22 cellular contexts compared by ENCODE assay signal in the genomic region with DNA sequence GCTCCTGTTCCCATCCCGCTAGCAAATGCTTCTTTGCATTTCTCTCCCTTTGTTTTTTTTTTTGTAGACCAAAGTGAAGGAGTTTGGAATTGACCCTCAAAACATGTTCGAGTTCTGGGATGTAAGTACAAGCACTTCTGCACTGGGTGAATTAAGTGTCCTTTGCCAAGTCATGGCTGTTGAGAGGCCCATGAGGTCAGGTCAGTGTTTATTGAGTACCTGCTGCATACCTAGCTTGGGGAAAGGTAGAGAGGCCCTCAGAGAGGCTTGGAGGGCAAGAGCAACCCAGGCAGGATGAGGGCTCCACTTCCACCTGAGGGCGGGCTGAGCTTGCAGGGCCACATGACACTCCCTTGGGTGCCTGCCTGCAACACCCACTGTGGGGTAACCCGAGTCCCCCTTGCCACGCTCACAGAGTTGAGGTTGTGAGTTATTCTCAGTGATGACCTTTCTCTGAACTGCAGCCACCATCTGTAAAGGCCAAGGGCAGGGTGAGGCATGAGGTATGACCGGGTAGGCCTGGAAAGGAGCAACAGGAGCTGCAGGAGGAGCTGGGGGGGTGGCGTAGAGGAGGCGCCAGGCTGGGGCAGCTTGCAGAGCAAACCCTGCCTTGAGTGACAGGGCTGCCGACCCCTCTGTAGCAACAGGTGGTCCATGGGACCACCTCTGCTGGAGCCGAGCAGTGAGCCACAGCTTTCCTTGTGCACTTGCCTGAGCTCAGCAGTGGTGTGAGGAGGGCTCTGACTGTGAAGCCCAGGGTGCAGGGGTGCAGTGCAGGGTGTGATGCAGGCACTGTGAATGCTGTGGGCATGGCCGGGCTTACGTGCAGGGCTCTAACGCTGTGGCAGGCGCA. TPM values are rescaled to one million over a fixed set of nuclear protein-coding genes. Genes with fewer than 3 reads are reported as not detected.
DNase-seq lines count a peak whose midpoint lies in the region; ATAC-seq, FAIRE-seq and TF ChIP-seq lines count a peak whose summit lies in the region.
"Had no signal": no experiment of that assay in that cellular context is flagged by ENCODE, and none has a peak within 500 bp of the region (broad histone marks: within the 10 kb centered on the region; RNA-seq: fewer than 3 reads in every experiment).

No MANE protein-coding gene starts in this region.

- H3K4me1 Mint-ChIP-seq in neural progenitor cell, result no peaks in the 10 kb centered on the region
- H3K4me1 Mint-ChIP-seq: CD14-positive monocyte, GM23338 had no signal

- H3K14ac ChIP-seq in neuronal stem cell (ENCODE audit: low read length), result no peak overlapping the region

- DNase-seq in HepG2 (ENCODE audit: low spot score) (no peak), right lobe of liver (no peak), caudate nucleus (lab: John Stamatoyannopoulos, UW) (no peak), neuronal stem cell (ENCODE audit: low spot score) (no peak), SKM-1 (lab: John Stamatoyannopoulos, UW; ENCODE audit: unreplicated experiment) (no peak), neural progenitor cell (ENCODE audit: low spot score) (no peak), mammary epithelial cell (no peak)
- DNase-seq: 8988T; CD4-positive, alpha-beta memory T cell; DMS153; DMS79; GDM1; HCEC 1CT; HFFc6 had no signal

- ATAC-seq in HepG2 (no peak), right lobe of liver (no peak)
- ATAC-seq: GM23338 had no signal

- no peak overlapping the region for H3K27ac Mint-ChIP-seq in neural progenitor cell
- H3K27ac Mint-ChIP-seq: GM23338, HFFc6 had no signal

- H3K9ac ChIP-seq in HepG2 (ENCODE audit: insufficient read depth, low read depth, low read length) (no peak overlapping the region), neuronal stem cell (ENCODE audit: low read depth, low read length, poor library complexity) (no peak overlapping the region), skeletal muscle tissue (ENCODE audit: low read depth in 1 of 3, low read length in 3 of 3) (peak overlapping the region in 2 of 3 donors; percentile 76 to 81), neural progenitor cell (no peak overlapping the region), mammary epithelial cell (ENCODE audit: insufficient read depth, low read length) (no peak overlapping the region)
- H3K9ac ChIP-seq: BLaER1 had no signal

- no peaks in the 10 kb centered on the region for H3K27me3 ChIP-seq in HepG2 (ENCODE audit: control insufficient read depth in 1 of 2, insufficient read depth in 2 of 2, low read length in 2 of 2)
- no peaks in the 10 kb centered on the region for H3K27me3 ChIP-seq in right lobe of liver
- H3K27me3 ChIP-seq in neuronal stem cell (ENCODE audit: control insufficient read depth in 3 of 3, insufficient read depth in 3 of 3, low read depth in 1 of 3, low read length in 3 of 3), result no peaks in the 10 kb centered on the region
- H3K27me3 ChIP-seq in skeletal muscle tissue (ENCODE audit: control insufficient read depth in 3 of 3, insufficient read depth in 3 of 3, low read length in 3 of 3), result no peaks in the 10 kb centered on the region
- no peaks in the 10 kb centered on the region for H3K27me3 ChIP-seq in neural progenitor cell
- no peaks in the 10 kb centered on the region for H3K27me3 ChIP-seq in mammary epithelial cell (ENCODE audit: insufficient read depth, low read length)
- H3K27me3 ChIP-seq: BLaER1 had no signal

- no peak for TF ChIP-seq CTCF in HepG2 (CRISPR knock-in tag; IDR thresholded peaks at IDR 0.05)
- TF ChIP-seq CTCF in right lobe of liver (IDR thresholded peaks at IDR 0.05), result no peak
- TF ChIP-seq CTCF in neural progenitor cell (IDR thresholded peaks at IDR 0.05), result no peak
- TF ChIP-seq CTCF in mammary epithelial cell (conservative IDR thresholded peaks at IDR 0.05 in 1 of 2, IDR thresholded peaks at IDR 0.05 in 1 of 2; ENCODE audit: extremely low read depth in 1 of 2, insufficient read depth in 1 of 2, low read depth in 1 of 2, low read length in 2 of 2), result no peak

- no peak for TF ChIP-seq EP300 in HepG2 (IDR thresholded peaks at IDR 0.05; ENCODE audit: low read depth in 2 of 2, low read length in 2 of 2)
- no peak for TF ChIP-seq EP300 in HepG2 (CRISPR knock-in tag; IDR thresholded peaks at IDR 0.05; ENCODE audit: borderline replicate concordance)

- peaks cover 4% of the 10 kb centered on the region for H3K79me2 ChIP-seq in HepG2 (ENCODE audit: insufficient read depth, low read length)
- H3K79me2 ChIP-seq in neural progenitor cell (ENCODE audit: low read depth), result no peaks in the 10 kb centered on the region
- H3K79me2 ChIP-seq in mammary epithelial cell (ENCODE audit: insufficient read depth, low read length), result peaks cover 55% of the 10 kb centered on the region

- H3F3A ChIP-seq in neural progenitor cell (ENCODE audit: low read depth), result no peaks in the 10 kb centered on the region

- peaks cover 4% of the 10 kb centered on the region for H3K27me3 Mint-ChIP-seq in neural progenitor cell (ENCODE audit: insufficient read depth, low read depth)
- H3K27me3 Mint-ChIP-seq: CD4-positive, alpha-beta memory T cell had no signal

- H3K4me1 ChIP-seq in HepG2 (ENCODE audit: insufficient read depth, low read length), result no peaks in the 10 kb centered on the region
- H3K4me1 ChIP-seq in right lobe of liver, result no peaks in the 10 kb centered on the region
- no peaks in the 10 kb centered on the region for H3K4me1 ChIP-seq in neuronal stem cell (ENCODE audit: control insufficient read depth in 2 of 2, insufficient read depth in 1 of 2, low read depth in 1 of 2, low read length in 2 of 2)
- H3K4me1 ChIP-seq in skeletal muscle tissue (ENCODE audit: control insufficient read depth in 3 of 3, insufficient read depth in 3 of 3, low read length in 3 of 3), result peaks cover 18 to 39% (median 33%) of the 10 kb centered on the region in 3 donors
- H3K4me1 ChIP-seq in neural progenitor cell, result no peaks in the 10 kb centered on the region
- H3K4me1 ChIP-seq in mammary epithelial cell (ENCODE audit: insufficient read depth, low read length), result no peaks in the 10 kb centered on the region
- H3K4me1 ChIP-seq: BLaER1 had no signal

- H3K36me3 ChIP-seq in HepG2 (replicated peaks in 1 of 2; ENCODE audit: control insufficient read depth in 1 of 2, insufficient read depth in 2 of 2, low read length in 2 of 2) (peaks cover 66 to 89% of the 10 kb centered on the region in 2 experiments), right lobe of liver (peaks cover 18 to 89% (median 51%) of the 10 kb centered on the region in 4 donors), neuronal stem cell (replicated peaks in 1 of 2; ENCODE audit: control insufficient read depth in 2 of 2, insufficient read depth in 2 of 2, low read length in 2 of 2) (peaks cover 78 to 89% of the 10 kb centered on the region in 2 donors), skeletal muscle tissue (ENCODE audit: control insufficient read depth in 3 of 3, insufficient read depth in 3 of 3, low read length in 3 of 3) (peaks cover 83 to 87% (median 86%) of the 10 kb centered on the region in 3 donors), neural progenitor cell (no peaks in the 10 kb centered on the region), mammary epithelial cell (ENCODE audit: insufficient read depth, low read length) (peaks cover 41% of the 10 kb centered on the region)

- 98% methylated on average over 4 of the region's 14 CpGs for WGBS in HepG2 (ENCODE audit: low lambda C conversion rate)
- 71% methylated on average over 1 of the region's 14 CpGs for WGBS in right lobe of liver (ENCODE audit: insufficient coverage, low coverage, low lambda C conversion rate, missing lambda C conversion rate)
- WGBS in neuronal stem cell (ENCODE audit: extremely low coverage in 2 of 2, insufficient read length in 2 of 2, insufficient replicate concordance in 1 of 2), 2 donors, result no CpG with 5 or more reads among the region's 14 CpGs
- 89% methylated on average over 8 of the region's 14 CpGs for WGBS in mammary epithelial cell (ENCODE audit: low coverage, missing lambda C conversion rate)

- in situ Hi-C loops in HepG2 (cut with HindIII; ENCODE audit: extremely low pct_ligation_motif_present, low pct_unique_long_range_greater_than_20kb), result no loop called here
- in situ Hi-C loops in mammary epithelial cell (cut with MboI; ENCODE audit: low sequenced_read_pairs in 2 of 2), result no loop called here

- H2BK15ac ChIP-seq in neuronal stem cell (ENCODE audit: low read length), result no peak overlapping the region

- no peaks in the 10 kb centered on the region for H3K9me3 ChIP-seq in HepG2 (ENCODE audit: low read length)
- no peaks in the 10 kb centered on the region for H3K9me3 ChIP-seq in right lobe of liver
- H3K9me3 ChIP-seq in neuronal stem cell (replicated peaks in 1 of 2; ENCODE audit: control insufficient read depth in 2 of 2, insufficient read depth in 1 of 2, low read depth in 1 of 2, low read length in 2 of 2), result peaks cover 0 to 3% of the 10 kb centered on the region in 2 donors
- no peaks in the 10 kb centered on the region for H3K9me3 ChIP-seq in skeletal muscle tissue (ENCODE audit: control insufficient read depth in 3 of 3, low read length in 3 of 3)
- no peaks in the 10 kb centered on the region for H3K9me3 ChIP-seq in neural progenitor cell (ENCODE audit: low read depth)
- H3K9me3 ChIP-seq in mammary epithelial cell (replicated peaks; ENCODE audit: insufficient read depth, low read length), result no peaks in the 10 kb centered on the region
- H3K9me3 ChIP-seq: BLaER1 had no signal

- no peak overlapping the region for H4K8ac ChIP-seq in neuronal stem cell (ENCODE audit: low read depth, low read length)

- H3K4me2 ChIP-seq in HepG2 (ENCODE audit: low read depth, low read length) (no peak overlapping the region), neuronal stem cell (ENCODE audit: insufficient read depth, low read length, poor library complexity, severe bottlenecking) (no peak overlapping the region), neural progenitor cell (no peak overlapping the region), mammary epithelial cell (ENCODE audit: insufficient read depth, low read depth, low read length) (no peak overlapping the region)
- H3K4me2 ChIP-seq: BLaER1, GM23338 had no signal

- H3K4me3 ChIP-seq in HepG2 (replicated peaks in 1 of 3; ENCODE audit: insufficient read depth in 1 of 3, low read depth in 2 of 3, low read length in 3 of 3) (no peak overlapping the region), right lobe of liver (no peak overlapping the region), neuronal stem cell (ENCODE audit: low read length in 2 of 2) (peak overlapping the region in 1 of 2 donors; percentile 64), skeletal muscle tissue (ENCODE audit: low read length in 3 of 3) (peak overlapping the region; percentile 31 to 61 (median 53)), neural progenitor cell (no peak overlapping the region), mammary epithelial cell (replicated peaks in 1 of 3; ENCODE audit: insufficient read depth in 1 of 3, low read depth in 2 of 3, low read length in 3 of 3) (no peak overlapping the region)
- H3K4me3 ChIP-seq: BLaER1, GM23338 had no signal

- H2AFZ ChIP-seq in HepG2 (ENCODE audit: low read length), result no peak overlapping the region
- no peak overlapping the region for H2AFZ ChIP-seq in neuronal stem cell (ENCODE audit: low read length)
- no peak overlapping the region for H2AFZ ChIP-seq in neural progenitor cell (replicated peaks)
- H2AFZ ChIP-seq in mammary epithelial cell (ENCODE audit: low read depth, low read length), result no peak overlapping the region
- H2AFZ ChIP-seq: GM23338 had no signal

- POLR2A ChIA-PET in HepG2 (lab: Yijun Ruan, JAX), result interaction anchor here (1.2 kb wide), 1 partner anchor 16 kb away, joined by 4 read pairs; the partner anchor contains the start of gene GPI

- no peak for TF ChIP-seq POLR2A in HepG2 (IDR thresholded peaks at IDR 0.05; ENCODE audit: insufficient read depth in 1 of 2, low read depth in 2 of 2, low read length in 2 of 2)
- TF ChIP-seq POLR2A in right lobe of liver (IDR thresholded peaks at IDR 0.05), result no peak

- H4K20me1 ChIP-seq in HepG2 (ENCODE audit: insufficient read depth, low read length), result 0 out of 2 replicates have a peak, but pooled peaks cover 5% of the 10 kb centered on the region
- H4K20me1 ChIP-seq in neural progenitor cell (ENCODE audit: low read depth), result no peaks in the 10 kb centered on the region
- H4K20me1 ChIP-seq in mammary epithelial cell (ENCODE audit: insufficient read depth, low read length), result no peaks in the 10 kb centered on the region

- no peaks in the 10 kb centered on the region for H3K9me3 Mint-ChIP-seq in neural progenitor cell
- H3K9me3 Mint-ChIP-seq: CD14-positive monocyte; CD4-positive, alpha-beta memory T cell; GM23338; HFFc6 had no signal

- no peak overlapping the region for H3K23ac ChIP-seq in neuronal stem cell (ENCODE audit: low read depth, low read length, poor library complexity)

- no peak overlapping the region for H3K4me3 Mint-ChIP-seq in neural progenitor cell
- H3K4me3 Mint-ChIP-seq: CD14-positive monocyte; CD4-positive, alpha-beta memory T cell; GM23338; HFFc6 had no signal

- no peak for FAIRE-seq in HepG2 (lab: Jason Lieb, UNC)
- FAIRE-seq: GM12892, GM18507, H54 had no signal

- no peak overlapping the region for H4K91ac ChIP-seq in neuronal stem cell (ENCODE audit: low read depth, low read length, poor library complexity)

- CTCF ChIA-PET in HepG2 (lab: Yijun Ruan, JAX; ENCODE audit: low intra/inter-chr PET ratio, low total read pairs), result no interaction called here
- CTCF ChIA-PET in mammary epithelial cell (lab: Charles Lee; ENCODE audit: low non-redundant PET), result no interaction called here

- peaks cover 49% of the 10 kb centered on the region for H3K36me3 Mint-ChIP-seq in neural progenitor cell

- TF ChIP-seq RAD21 in HepG2 (CRISPR knock-in tag; IDR thresholded peaks at IDR 0.05), result no peak

- no peak overlapping the region for H3K18ac ChIP-seq in neuronal stem cell (ENCODE audit: low read length)

- H2BK12ac ChIP-seq in neuronal stem cell (ENCODE audit: low read length), result no peak overlapping the region

- H3K27ac ChIP-seq in HepG2 (ENCODE audit: extremely low read length, insufficient read depth, low read length), result no peak overlapping the region
- no peak overlapping the region for H3K27ac ChIP-seq in right lobe of liver
- H3K27ac ChIP-seq in caudate nucleus (ENCODE audit: low read depth, low read length), result peak overlapping the region; percentile 5
- H3K27ac ChIP-seq in neuronal stem cell (replicated peaks; ENCODE audit: low read length), result no peak overlapping the region
- peak overlapping the region; percentile 78 for H3K27ac ChIP-seq in skeletal muscle tissue (ENCODE audit: low read depth, low read length)
- no peak overlapping the region for H3K27ac ChIP-seq in neural progenitor cell
- no peak overlapping the region for H3K27ac ChIP-seq in mammary epithelial cell (ENCODE audit: insufficient read depth, low read depth, low read length)
- H3K27ac ChIP-seq: BLaER1, HL-60 had no signal

- H2BK5ac ChIP-seq in neuronal stem cell (ENCODE audit: low read length), result peak overlapping the region; percentile 83

- intact Hi-C loops in HepG2 (cut with micrococcal nuclease; ENCODE audit: unreplicated experiment) (no loop called here), right lobe of liver (cut with DNase I) (no loop called here), mammary epithelial cell (cut with micrococcal nuclease) (no loop called here)

- BruUV-seq in HepG2 (replicated peaks; lab: Mats Ljungman, UMichigan), result no TSS peak
- BruUV-seq in mammary epithelial cell (replicated peaks; lab: Mats Ljungman, UMichigan), result no TSS peak

- peaks cover 2% of the 10 kb centered on the region for H3K79me1 ChIP-seq in neuronal stem cell (ENCODE audit: low read depth, low read length)

- dilution Hi-C loops in mammary epithelial cell (cut with HindIII; ENCODE audit: low sequenced_read_pairs), result no loop called here

- H2BK120ac ChIP-seq in neuronal stem cell (ENCODE audit: low read depth, low read length), result no peak overlapping the region

- H2AK5ac ChIP-seq in neuronal stem cell (ENCODE audit: low read depth, low read length), result no peak overlapping the region

- H3K4ac ChIP-seq in neuronal stem cell (ENCODE audit: low read length), result no peak overlapping the region

RNA-seq across cellular contexts. Expression of gene GPI, which starts 16.6 kb away (rescaled TPM):
- total RNA-seq in HepG2 (2016; rRNA removed; fragmentation: Illumina TruSeq; extraction: Trizol) (167 and 207 TPM in 2 replicates), right lobe of liver (100 to 1,000 TPM; 163 to 364 (median 256) TPM), skeletal muscle tissue (80.4 TPM), neural progenitor cell (ENCODE audit: low replicate concordance) (109 and 224 TPM in 2 replicates), mammary epithelial cell (100 to 1,000 TPM; 131 to 411 TPM)
- total RNA-seq in HepG2 (2016; cell fraction: cytosol; rRNA removed; fragmentation: Illumina TruSeq; extraction: Trizol; ENCODE audit: low read depth), result 57.7 and 63.3 TPM in 2 replicates
- total RNA-seq in HepG2 (2016; cell fraction: insoluble cytoplasmic fraction; rRNA removed; fragmentation: Illumina TruSeq; extraction: Trizol), result 170 and 179 TPM in 2 replicates
- total RNA-seq in HepG2 (2016; cell fraction: membrane; rRNA removed; fragmentation: Illumina TruSeq; extraction: Trizol), result 117 and 119 TPM in 2 replicates
- 102 and 114 TPM in 2 replicates for total RNA-seq in HepG2 (2016; cell fraction: nucleus; rRNA removed; fragmentation: Illumina TruSeq; extraction: Trizol)
- polyA plus RNA-seq in HepG2 (2011; rRNA removed) (115 and 147 TPM in 2 replicates), mammary epithelial cell (344 TPM)
- polyA plus RNA-seq in HepG2 (2011; cell fraction: cytosol; rRNA removed), result 137 and 170 TPM in 2 replicates
- 307 and 407 TPM in 2 replicates for polyA plus RNA-seq in HepG2 (2011; cell fraction: nucleus; rRNA removed)
- 311 and 360 TPM in 2 replicates for polyA plus RNA-seq in HepG2 (2012)
- polyA plus RNA-seq in HepG2 (2016; cell fraction: cytosol; fragmentation: Illumina TruSeq; extraction: Trizol; ENCODE audit: low read depth), result 97.4 and 105 TPM in 2 replicates
- polyA plus RNA-seq in HepG2 (2016; cell fraction: insoluble cytoplasmic fraction; fragmentation: Illumina TruSeq; extraction: Trizol; ENCODE audit: low read depth), result 183 and 254 TPM in 2 replicates
- 113 and 126 TPM in 2 replicates for polyA plus RNA-seq in HepG2 (2016; cell fraction: membrane; fragmentation: Illumina TruSeq; extraction: Trizol; ENCODE audit: low read depth)
- polyA plus RNA-seq in HepG2 (2016; cell fraction: nucleus; fragmentation: Illumina TruSeq; extraction: Trizol; ENCODE audit: insufficient read depth, low read depth), result 173 and 188 TPM in 2 replicates
- polyA minus RNA-seq in HepG2 (2011; rRNA and poly(A)+ RNA removed; ENCODE audit: low replicate concordance), result 301 and 307 TPM in 2 replicates
- 278 and 286 TPM in 2 replicates for polyA minus RNA-seq in HepG2 (2011; cell fraction: cytosol; rRNA and poly(A)+ RNA removed)
- 125 and 126 TPM in 2 replicates for polyA minus RNA-seq in HepG2 (2011; cell fraction: nucleus; rRNA and poly(A)+ RNA removed)
- polyA plus RNA-seq in neuronal stem cell (2013, experiment 1 of 2), result 75.0 TPM
- polyA plus RNA-seq in neuronal stem cell (2013, experiment 2 of 2), result 71.3 TPM
- polyA minus RNA-seq in mammary epithelial cell, result 965 TPM

RNA-seq across cellular contexts. Expression of gene PDCD2L, which starts 22.6 kb away (rescaled TPM):
- total RNA-seq in HepG2 (2016; rRNA removed; fragmentation: Illumina TruSeq; extraction: Trizol) (35.2 and 40.5 TPM in 2 replicates), right lobe of liver (10 to 100 TPM in 2 of 6 experiments, 1 to 10 TPM in 4; 3.0 to 13.4 (median 4.5) TPM), skeletal muscle tissue (19.8 TPM), neural progenitor cell (ENCODE audit: low replicate concordance) (15.2 and 26.9 TPM in 2 replicates), mammary epithelial cell (10 to 100 TPM in 1 of 2 donors, 1 to 10 TPM in 1; 5.2 to 17.2 TPM)
- total RNA-seq in HepG2 (2016; cell fraction: cytosol; rRNA removed; fragmentation: Illumina TruSeq; extraction: Trizol; ENCODE audit: low read depth), result 11.6 and 14.8 TPM in 2 replicates
- total RNA-seq in HepG2 (2016; cell fraction: insoluble cytoplasmic fraction; rRNA removed; fragmentation: Illumina TruSeq; extraction: Trizol), result 33.1 and 33.4 TPM in 2 replicates
- total RNA-seq in HepG2 (2016; cell fraction: membrane; rRNA removed; fragmentation: Illumina TruSeq; extraction: Trizol), result 13.3 and 18.3 TPM in 2 replicates
- 15.7 and 15.8 TPM in 2 replicates for total RNA-seq in HepG2 (2016; cell fraction: nucleus; rRNA removed; fragmentation: Illumina TruSeq; extraction: Trizol)
- polyA plus RNA-seq in HepG2 (2011; rRNA removed) (24.5 and 29.3 TPM in 2 replicates), mammary epithelial cell (20.1 TPM)
- polyA plus RNA-seq in HepG2 (2011; cell fraction: cytosol; rRNA removed), result 30.4 and 32.4 TPM in 2 replicates
- 11.2 and 15.1 TPM in 2 replicates for polyA plus RNA-seq in HepG2 (2011; cell fraction: nucleus; rRNA removed)
- 22.2 and 26.3 TPM in 2 replicates for polyA plus RNA-seq in HepG2 (2012)
- 9.9 and 11.5 TPM in 2 replicates for polyA plus RNA-seq in HepG2 (2016; cell fraction: cytosol; fragmentation: Illumina TruSeq; extraction: Trizol; ENCODE audit: low read depth)
- polyA plus RNA-seq in HepG2 (2016; cell fraction: insoluble cytoplasmic fraction; fragmentation: Illumina TruSeq; extraction: Trizol; ENCODE audit: low read depth), result 28.1 and 29.2 TPM in 2 replicates
- polyA plus RNA-seq in HepG2 (2016; cell fraction: membrane; fragmentation: Illumina TruSeq; extraction: Trizol; ENCODE audit: low read depth), result 11.1 and 13.6 TPM in 2 replicates
- polyA plus RNA-seq in HepG2 (2016; cell fraction: nucleus; fragmentation: Illumina TruSeq; extraction: Trizol; ENCODE audit: insufficient read depth, low read depth), result 16.5 and 17.5 TPM in 2 replicates
- 34.1 and 34.4 TPM in 2 replicates for polyA minus RNA-seq in HepG2 (2011; rRNA and poly(A)+ RNA removed; ENCODE audit: low replicate concordance)
- polyA minus RNA-seq in HepG2 (2011; cell fraction: cytosol; rRNA and poly(A)+ RNA removed), result 6.5 and 7.9 TPM in 2 replicates
- polyA minus RNA-seq in HepG2 (2011; cell fraction: nucleus; rRNA and poly(A)+ RNA removed), result 11.6 and 12.1 TPM in 2 replicates
- 30.4 TPM for polyA plus RNA-seq in neuronal stem cell (2013, experiment 1 of 2)
- 30.4 TPM for polyA plus RNA-seq in neuronal stem cell (2013, experiment 2 of 2)
- polyA minus RNA-seq in mammary epithelial cell, result 21.2 TPM

RNA-seq across cellular contexts. Expression of gene UBA2, which starts 46.6 kb away (rescaled TPM):
- total RNA-seq in HepG2 (2016; rRNA removed; fragmentation: Illumina TruSeq; extraction: Trizol) (222 and 327 TPM in 2 replicates), right lobe of liver (10 to 100 TPM; 16.8 to 33.0 (median 25.2) TPM), skeletal muscle tissue (121 TPM), neural progenitor cell (ENCODE audit: low replicate concordance) (305 and 373 TPM in 2 replicates), mammary epithelial cell (10 to 100 TPM; 88.7 to 92.5 TPM)
- 111 and 132 TPM in 2 replicates for total RNA-seq in HepG2 (2016; cell fraction: cytosol; rRNA removed; fragmentation: Illumina TruSeq; extraction: Trizol; ENCODE audit: low read depth)
- 217 and 335 TPM in 2 replicates for total RNA-seq in HepG2 (2016; cell fraction: insoluble cytoplasmic fraction; rRNA removed; fragmentation: Illumina TruSeq; extraction: Trizol)
- 253 and 274 TPM in 2 replicates for total RNA-seq in HepG2 (2016; cell fraction: membrane; rRNA removed; fragmentation: Illumina TruSeq; extraction: Trizol)
- total RNA-seq in HepG2 (2016; cell fraction: nucleus; rRNA removed; fragmentation: Illumina TruSeq; extraction: Trizol), result 84.0 and 88.3 TPM in 2 replicates
- polyA plus RNA-seq in HepG2 (2011; rRNA removed) (117 and 172 TPM in 2 replicates), mammary epithelial cell (83.9 TPM)
- polyA plus RNA-seq in HepG2 (2011; cell fraction: cytosol; rRNA removed), result 89.3 and 104 TPM in 2 replicates
- 43.7 and 47.8 TPM in 2 replicates for polyA plus RNA-seq in HepG2 (2011; cell fraction: nucleus; rRNA removed)
- 112 and 146 TPM in 2 replicates for polyA plus RNA-seq in HepG2 (2012)
- polyA plus RNA-seq in HepG2 (2016; cell fraction: cytosol; fragmentation: Illumina TruSeq; extraction: Trizol; ENCODE audit: low read depth), result 64.4 and 67.9 TPM in 2 replicates
- polyA plus RNA-seq in HepG2 (2016; cell fraction: insoluble cytoplasmic fraction; fragmentation: Illumina TruSeq; extraction: Trizol; ENCODE audit: low read depth), result 228 and 233 TPM in 2 replicates
- 113 and 131 TPM in 2 replicates for polyA plus RNA-seq in HepG2 (2016; cell fraction: membrane; fragmentation: Illumina TruSeq; extraction: Trizol; ENCODE audit: low read depth)
- polyA plus RNA-seq in HepG2 (2016; cell fraction: nucleus; fragmentation: Illumina TruSeq; extraction: Trizol; ENCODE audit: insufficient read depth, low read depth), result 93.7 and 95.4 TPM in 2 replicates
- 113 and 118 TPM in 2 replicates for polyA minus RNA-seq in HepG2 (2011; rRNA and poly(A)+ RNA removed; ENCODE audit: low replicate concordance)
- 132 and 194 TPM in 2 replicates for polyA minus RNA-seq in HepG2 (2011; cell fraction: cytosol; rRNA and poly(A)+ RNA removed)
- 68.1 and 99.3 TPM in 2 replicates for polyA minus RNA-seq in HepG2 (2011; cell fraction: nucleus; rRNA and poly(A)+ RNA removed)
- 226 TPM for polyA plus RNA-seq in neuronal stem cell (2013, experiment 1 of 2)
- polyA plus RNA-seq in neuronal stem cell (2013, experiment 2 of 2), result 239 TPM
- polyA minus RNA-seq in mammary epithelial cell, result 378 TPM

Comparison
In these comparisons a context has a peak if more than half of its experiments do, and no peak if none do; other contexts are left out.
1. H3K27ac ChIP-seq: peak in caudate nucleus (single experiment) and skeletal muscle tissue (single experiment); none in HepG2 (single experiment), right lobe of liver (0 of 3), neuronal stem cell (single experiment), neural progenitor cell (single experiment) and mammary epithelial cell (single experiment).
2. H3K4me3 ChIP-seq: peak in skeletal muscle tissue (3 of 3); none in HepG2 (0 of 3), right lobe of liver (0 of 3), neural progenitor cell (single experiment) and mammary epithelial cell (0 of 3).
3. H3K9ac ChIP-seq: peak in skeletal muscle tissue (2 of 3); none in HepG2 (single experiment), neuronal stem cell (single experiment), neural progenitor cell (single experiment) and mammary epithelial cell (single experiment).